ENCODE assay signal across 25 cellular contexts in the genomic region with DNA sequence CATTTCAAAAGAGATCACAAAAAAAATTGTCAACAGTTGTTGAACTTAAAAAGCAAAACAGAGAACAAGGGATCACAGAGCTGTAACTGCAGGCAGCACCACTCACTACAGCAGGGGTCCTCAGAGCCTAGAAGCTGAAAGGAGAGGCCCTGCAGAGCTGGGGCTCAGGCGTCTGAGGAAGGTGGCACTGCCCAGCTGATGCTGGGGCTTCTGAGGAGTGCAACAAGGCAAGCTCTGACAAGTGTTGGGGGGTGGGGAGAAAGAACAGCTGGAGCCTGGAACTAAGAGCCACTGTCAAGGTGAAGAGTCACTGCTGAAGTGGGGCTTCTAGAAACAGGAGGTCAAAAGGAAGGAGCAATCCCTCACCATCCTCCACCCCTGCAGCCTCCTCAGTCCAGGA. TPM values are rescaled to one million over a fixed set of nuclear protein-coding genes. Genes with fewer than 3 reads are reported as not detected.
DNase-seq lines count a peak whose midpoint lies in the region; ATAC-seq and TF ChIP-seq lines count a peak whose summit lies in the region.
"Had no signal": no experiment of that assay in that cellular context is flagged by ENCODE, and none has a peak within 500 bp of the region (broad histone marks: within the 10 kb centered on the region; RNA-seq: fewer than 3 reads in every experiment).

No MANE protein-coding gene starts in this region.

- DNase-seq in Ammon's horn (ENCODE audit: low spot score) (peak; percentile 27), H7 (peak; percentile 14), WTC11 (ENCODE audit: low spot score) (no peak), SKM-1 (lab: John Stamatoyannopoulos, UW; ENCODE audit: unreplicated experiment) (no peak), NCI-H1105 treated with DMSO at 0.1 percent for 48 hours (lab: John Stamatoyannopoulos, UW) (no peak), RKO (ENCODE audit: low spot score) (no peak)
- DNase-seq: activated CD8-positive, alpha-beta T cell treated with anti-CD3 and anti-CD28 coated beads for 36 hours; activated naive CD4-positive, alpha-beta T cell treated with anti-CD3 and anti-CD28 coated beads for 36 hours; activated T-cell treated with anti-CD3 and anti-CD28 coated beads, Interleukin-2, amount 50 U/mL, for 4 hours; central memory CD4-positive, alpha-beta T cell; GDM1; left colon; midbrain; NCI-H2171; NCI-H82; stimulated activated CD4-positive, alpha-beta T cell treated with anti-CD3 and anti-CD28 coated beads, Interleukin-1b, Interleukin-23, amount 100 ng/mL, for 48 hours; stimulated activated naive B cell treated with anti-CD40 and anti-IgM and Interleukin-4, amounts not matched to agents 10 μg/mL and 1 μg/mL and 100 μg/mL, for 72 hours; transverse colon; WERI-Rb-1 had no signal

- no peaks in the 10 kb centered on the region; the same call in 1 of the 2 replicates for H3K27me3 Mint-ChIP-seq in WTC11 (ENCODE audit: low read depth)
- H3K27me3 Mint-ChIP-seq: activated CD8-positive, alpha-beta T cell treated with anti-CD3 and anti-CD28 coated beads for 36 hours; progenitor cell of endocrine pancreas; stimulated activated naive B cell treated with anti-CD40 and anti-IgM and Interleukin-4, amounts not matched to agents 10 μg/mL and 1 μg/mL and 100 μg/mL, for 72 hours had no signal

- no peak for TF ChIP-seq CTCF in WTC11 (IDR thresholded peaks at IDR 0.05)

- peak overlapping the region; percentile 31 for H3K27ac ChIP-seq in layer of hippocampus (ENCODE audit: low read depth, low read length)
- H3K27ac ChIP-seq: transverse colon, WERI-Rb-1 had no signal

- POLR2A ChIA-PET in WTC11 (lab: Charles Lee): no interaction called here

- no peaks in the 10 kb centered on the region for H3K36me3 ChIP-seq in H7 (replicated peaks; ENCODE audit: control insufficient read depth, insufficient read depth, low read length)
- H3K36me3 ChIP-seq: transverse colon, WERI-Rb-1 had no signal

- H3K4me3 ChIP-seq in H7 (ENCODE audit: insufficient read depth, low read depth, low read length): no peak overlapping the region
- H3K4me3 ChIP-seq: transverse colon had no signal

- peak overlapping the region; percentile 96; the same call in 1 of the 2 replicates for H3K27ac Mint-ChIP-seq in WTC11
- H3K27ac Mint-ChIP-seq: activated CD8-positive, alpha-beta T cell treated with anti-CD3 and anti-CD28 coated beads for 36 hours; activated naive CD4-positive, alpha-beta T cell treated with anti-CD3 and anti-CD28 coated beads for 36 hours; natural killer cell treated with Interleukin-12 subunit alpha and Interleukin-12 subunit beta and Interleukin-15 and Interleukin-18, amount 100 ng/mL, for 72 hours; progenitor cell of endocrine pancreas; stimulated activated naive B cell treated with anti-CD40 and anti-IgM and Interleukin-4, amounts not matched to agents 10 μg/mL and 1 μg/mL and 100 μg/mL, for 72 hours had no signal

- no peaks in the 10 kb centered on the region for H3K27me3 ChIP-seq in H7 (ENCODE audit: control insufficient read depth, insufficient read depth, low read length)
- no peaks in the 10 kb centered on the region for H3K27me3 ChIP-seq in layer of hippocampus (ENCODE audit: control insufficient read depth, insufficient read depth, low read length)
- H3K27me3 ChIP-seq: transverse colon had no signal

- peaks cover 6% of the 10 kb centered on the region for H3K4me1 Mint-ChIP-seq in WTC11
- H3K4me1 Mint-ChIP-seq: CD14-positive monocyte; stimulated activated naive B cell treated with anti-CD40 and anti-IgM and Interleukin-4, amounts not matched to agents 10 μg/mL and 1 μg/mL and 100 μg/mL, for 72 hours had no signal

- peaks cover 17% of the 10 kb centered on the region for H3K36me3 Mint-ChIP-seq in WTC11
- H3K36me3 Mint-ChIP-seq: natural killer cell treated with Interleukin-12 subunit alpha and Interleukin-12 subunit beta and Interleukin-15 and Interleukin-18, amount 100 ng/mL, for 72 hours; stimulated activated naive B cell treated with anti-CD40 and anti-IgM and Interleukin-4, amounts not matched to agents 10 μg/mL and 1 μg/mL and 100 μg/mL, for 72 hours had no signal

- H3K9me3 Mint-ChIP-seq in WTC11: peaks cover 18% of the 10 kb centered on the region
- H3K9me3 Mint-ChIP-seq: activated T-cell treated with anti-CD3 and anti-CD28 coated beads, Interleukin-2, amount 50 U/mL, for 4 hours; natural killer cell treated with Interleukin-12 subunit alpha and Interleukin-12 subunit beta and Interleukin-15 and Interleukin-18, amount 100 ng/mL, for 72 hours had no signal

- ATAC-seq in WTC11: peak; percentile 85
- ATAC-seq in activated CD4-positive, CD25-positive, alpha-beta regulatory T cell treated with anti-CD3 and anti-CD28 coated beads, Interleukin-2, amount 50 U/mL, for 24 hours: no peak
- ATAC-seq: activated CD8-positive, alpha-beta T cell treated with anti-CD3 and anti-CD28 coated beads for 36 hours; activated T-cell treated with anti-CD3 and anti-CD28 coated beads, Interleukin-2, amount 50 U/mL, for 4 hours; esophagus mucosa; left colon; natural killer cell treated with Interleukin-12 subunit alpha and Interleukin-12 subunit beta and Interleukin-15 and Interleukin-18, amount 100 ng/mL, for 72 hours; stimulated activated naive B cell treated with anti-CD40 and anti-IgM and Interleukin-4, amounts not matched to agents 10 μg/mL and 1 μg/mL and 100 μg/mL, for 72 hours had no signal

- CTCF ChIA-PET in WTC11 (lab: Charles Lee): interaction anchor here (0.7 kb wide), 1 partner anchor 15 kb away, joined by 3 read pairs; no protein-coding TSS in a partner anchor

- no peak overlapping the region for H3K4me3 Mint-ChIP-seq in WTC11
- H3K4me3 Mint-ChIP-seq: activated CD8-positive, alpha-beta T cell treated with anti-CD3 and anti-CD28 coated beads for 36 hours; activated naive CD4-positive, alpha-beta T cell treated with anti-CD3 and anti-CD28 coated beads for 36 hours; activated T-cell treated with anti-CD3 and anti-CD28 coated beads, Interleukin-2, amount 50 U/mL, for 4 hours; CD14-positive monocyte; natural killer cell treated with Interleukin-12 subunit alpha and Interleukin-12 subunit beta and Interleukin-15 and Interleukin-18, amount 100 ng/mL, for 72 hours; stimulated activated naive B cell treated with anti-CD40 and anti-IgM and Interleukin-4, amounts not matched to agents 10 μg/mL and 1 μg/mL and 100 μg/mL, for 72 hours had no signal

TF ChIP-seq in WTC11, 78 proteins besides CTCF, POLR2A, EP300 and RAD21:
- no peak for TF ChIP-seq ATF2 (CRISPR knock-in tag; IDR thresholded peaks at IDR 0.05; ENCODE audit: borderline replicate concordance, low read depth)
- TF ChIP-seq ZNF423 (CRISPR knock-in tag; IDR thresholded peaks at IDR 0.05): 0 out of 2 replicates have a peak, but pooled peaks have one; percentile 12

RNA-seq across cellular contexts. Expression of gene FTCDNL1, which starts 46.2 kb away (rescaled TPM):
- total RNA-seq in H7 (2014; rRNA removed; shearing (Covaris generic)): 0.59 and 0.96 TPM in 2 replicates
- total RNA-seq in WTC11 (2021): 0.85 to 2.1 TPM (median 1.8 TPM) in 3 replicates

Comparison
In these comparisons a context has a peak if more than half of its experiments do, and no peak if none do; other contexts are left out.
1. DNase-seq: peak in Ammon's horn (single experiment) and H7 (single experiment); none in WTC11 (single experiment), SKM-1 (single experiment), NCI-H1105 treated with DMSO at 0.1 percent for 48 hours (single experiment) and RKO (single experiment).